In genomic region chr6:75943381-75943780, GRCh38 we compare ENCODE assay signal across 21 cellular contexts.
"Had no signal": no experiment of that assay in that cellular context is flagged by ENCODE, and none has a peak within 500 bp of the region (broad histone marks: within the 10 kb centered on the region; RNA-seq: fewer than 3 reads in every experiment).

No MANE protein-coding gene starts in this region.

- H3K27ac ChIP-seq: HL-60, KMS-11, RWPE1 had no signal

- H3K4me3 ChIP-seq: K562 had no signal

- H3K9me3 ChIP-seq: SK-N-SH had no signal

- DNase-seq: Kasumi-1; MM.1S; NCI-H1092 treated with DMSO at 0.1 percent for 48 hours; NCI-H1436; NCI-H1694 treated with DMSO at 0.1 percent for 48 hours; NCI-H2029; NCI-H2107; NCI-H2227 treated with DMSO at 0.1 percent for 48 hours; NCI-H446 treated with DMSO at 0.1 percent for 48 hours; NCI-H510A treated with DMSO at 0.1 percent for 48 hours; NCI-H526; NK-92 treated with Interleukin-12 subunit alpha and Interleukin-12 subunit beta, amount 100 ng/mL, for 24 hours; PC-3; SIG-M5; SK-N-SH; SW 1271; T-cell had no signal
